In the genomic region with DNA sequence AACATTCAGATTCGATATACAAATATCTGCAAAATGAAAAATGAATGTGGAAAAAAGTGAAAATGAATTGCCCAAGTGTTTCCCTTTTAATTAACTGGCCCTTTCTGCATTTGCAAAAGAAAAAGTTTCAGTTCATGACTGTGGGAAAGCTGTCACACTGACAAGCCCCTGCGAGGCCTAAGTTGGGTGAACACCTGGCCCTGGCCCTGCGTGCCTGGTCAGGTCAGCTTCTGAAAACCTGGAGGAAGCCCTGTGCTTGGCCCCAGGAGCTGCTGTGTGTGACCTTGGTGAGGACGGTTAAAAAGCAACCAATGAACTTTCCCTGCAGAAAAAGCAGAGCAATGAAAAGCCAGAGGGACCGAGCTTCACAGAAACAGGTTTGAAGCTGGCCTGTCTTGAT, we compare ENCODE assay signal across 22 cellular contexts.
"Had no signal": no experiment of that assay in that cellular context is flagged by ENCODE, and none has a peak within 500 bp of the region (broad histone marks: within the 10 kb centered on the region; RNA-seq: fewer than 3 reads in every experiment).

No MANE protein-coding gene starts in this region.

- H3K4me3 Mint-ChIP-seq: activated naive CD8-positive, alpha-beta T cell treated with anti-CD3 and anti-CD28 coated beads, Interleukin-2, amount 50 U/mL, for 24 hours; activated T-cell treated with anti-CD3 and anti-CD28 coated beads, Interleukin-2, amount 50 U/mL, for 4 hours; T-helper 1 cell treated with Interleukin-12 subunit alpha and Interleukin-12 subunit beta and Interleukin-4 antibody, amounts not matched to agents 30 μg/mL and 1 μg/mL, for 36 hours had no signal

- H3K27ac ChIP-seq: cardiac muscle cell, RWPE1 had no signal

- DNase-seq: activated CD4-positive, alpha-beta T cell treated with anti-CD3 and anti-CD28 coated beads for 4 hours; activated CD4-positive, alpha-beta T cell treated with anti-CD3 and anti-CD28 coated beads, Interleukin-2, amount 50 U/mL, for 48 hours; activated effector memory CD4-positive, alpha-beta T cell treated with anti-CD3 and anti-CD28 coated beads, Interleukin-2, amount 50 U/mL, for 16 hours; activated naive CD4-positive, alpha-beta T cell treated with Interleukin-2 at 50 U/mL for 16 hours; activated naive CD8-positive, alpha-beta T cell treated with anti-CD3 and anti-CD28 coated beads, Interleukin-2, amount 50 U/mL, for 24 hours; activated T-cell treated with anti-CD3 and anti-CD28 coated beads, Interleukin-2, amount 50 U/mL, for 4 hours; amniotic stem cell; Kasumi-1; NCI-H1092; NCI-H1930; NCI-H2171 treated with DMSO at 0.1 percent for 48 hours; NCI-H226; NCI-H526; NCI-H774; Right ventricle myocardium superior had no signal

- H3K36me3 Mint-ChIP-seq: activated naive CD4-positive, alpha-beta T cell treated with anti-CD3 and anti-CD28 coated beads, Interleukin-2, amount 50 U/mL, for 72 hours; brain had no signal

- H3K36me3 ChIP-seq: cardiac muscle cell had no signal

- H3K27ac Mint-ChIP-seq: activated naive CD4-positive, alpha-beta T cell treated with anti-CD3 and anti-CD28 coated beads, Interleukin-2, amount 50 U/mL, for 72 hours; activated naive CD8-positive, alpha-beta T cell treated with anti-CD3 and anti-CD28 coated beads, Interleukin-2, amount 50 U/mL, for 24 hours; T-helper 1 cell treated with Interleukin-12 subunit alpha and Interleukin-12 subunit beta and Interleukin-4 antibody, amounts not matched to agents 30 μg/mL and 1 μg/mL, for 36 hours had no signal

- H3K4me3 ChIP-seq: cardiac muscle cell had no signal

- H3K4me1 Mint-ChIP-seq: activated naive CD8-positive, alpha-beta T cell treated with anti-CD3 and anti-CD28 coated beads, Interleukin-2, amount 50 U/mL, for 24 hours had no signal

- H3K27me3 ChIP-seq: cardiac muscle cell had no signal

- ATAC-seq: activated CD4-positive, CD25-positive, alpha-beta regulatory T cell treated with anti-CD3 and anti-CD28 coated beads, Interleukin-2, amount 50 U/mL, for 24 hours; activated naive CD4-positive, alpha-beta T cell treated with anti-CD3 and anti-CD28 coated beads, Interleukin-2, amount 50 U/mL, for 72 hours; activated naive CD8-positive, alpha-beta T cell treated with anti-CD3 and anti-CD28 coated beads, Interleukin-2, amount 50 U/mL, for 24 hours; activated T-cell treated with anti-CD3 and anti-CD28 coated beads, Interleukin-2, amount 50 U/mL, for 4 hours; Panc1 had no signal

- H3K9me3 Mint-ChIP-seq: activated naive CD4-positive, alpha-beta T cell treated with anti-CD3 and anti-CD28 coated beads, Interleukin-2, amount 50 U/mL, for 72 hours; activated naive CD8-positive, alpha-beta T cell treated with anti-CD3 and anti-CD28 coated beads, Interleukin-2, amount 50 U/mL, for 24 hours; activated T-cell treated with anti-CD3 and anti-CD28 coated beads, Interleukin-2, amount 50 U/mL, for 4 hours; T-helper 1 cell treated with Interleukin-12 subunit alpha and Interleukin-12 subunit beta and Interleukin-4 antibody, amounts not matched to agents 30 μg/mL and 1 μg/mL, for 36 hours had no signal
